ENCODE assay signal across 1 cellular context in the genomic region with DNA sequence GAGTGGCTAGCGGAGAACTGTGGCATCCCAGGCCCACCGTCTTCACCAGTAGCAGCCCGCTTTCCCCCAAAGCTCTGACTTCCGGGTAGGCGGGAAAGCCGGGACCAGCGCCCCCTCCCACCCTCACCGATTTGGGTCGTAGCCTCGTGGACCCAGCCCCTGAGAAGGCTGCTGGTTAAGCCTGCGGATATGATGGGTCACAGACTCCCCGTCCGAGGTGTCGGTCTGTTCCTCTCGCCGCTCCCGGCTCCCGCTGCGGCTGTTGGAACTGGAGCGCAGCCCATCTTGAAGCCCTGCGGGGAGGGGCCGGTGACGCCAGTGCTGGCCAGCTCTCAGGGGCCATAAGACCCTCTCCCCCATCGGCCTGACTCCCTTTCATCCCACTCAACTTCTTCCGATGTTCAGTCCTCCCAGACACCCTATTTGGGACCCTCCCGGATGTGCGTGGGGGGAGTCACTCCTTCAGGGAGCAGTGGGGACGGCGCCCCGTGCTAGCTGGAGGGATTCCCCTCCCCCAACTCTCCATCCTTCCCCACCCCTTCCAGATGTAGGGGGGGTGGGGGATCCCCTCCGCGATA.
TF ChIP-seq lines count a peak whose summit lies in the region.

No MANE protein-coding gene starts in this region.

TF ChIP-seq in HepG2, 621 proteins besides CTCF, POLR2A, EP300 and RAD21 (continued from another document and continues in another):
- 0 out of 2 replicates have a peak, but pooled peaks have one; percentile 14 for TF ChIP-seq MXD1 (CRISPR knock-in tag; IDR thresholded peaks at IDR 0.05)
- no peak for TF ChIP-seq ZFP1 (CRISPR knock-in tag; IDR thresholded peaks at IDR 0.05)
- TF ChIP-seq DZIP1 (CRISPR knock-in tag; IDR thresholded peaks at IDR 0.05): no peak
- no peak for TF ChIP-seq ZNF317 (CRISPR knock-in tag; IDR thresholded peaks at IDR 0.05)
- TF ChIP-seq ZNF83 (CRISPR knock-in tag; IDR thresholded peaks at IDR 0.05; ENCODE audit: borderline replicate concordance): no peak
- TF ChIP-seq ZHX2 (IDR thresholded peaks at IDR 0.05; ENCODE audit: low read depth): no peak
- no peak for TF ChIP-seq ZHX2 (CRISPR knock-in tag; IDR thresholded peaks at IDR 0.05; ENCODE audit: borderline replicate concordance)
- no peak for TF ChIP-seq RBM22 (optimal IDR thresholded peaks at IDR 0.05; ENCODE audit: low read length)
- no peak for TF ChIP-seq SIX4 (CRISPR knock-in tag; IDR thresholded peaks at IDR 0.05)
- TF ChIP-seq ZNF512B (CRISPR knock-in tag; IDR thresholded peaks at IDR 0.05; ENCODE audit: borderline replicate concordance): no peak
- TF ChIP-seq PTBP1 (IDR thresholded peaks at IDR 0.05; ENCODE audit: low read depth, low read length, poor library complexity, severe bottlenecking): no peak
- no peak for TF ChIP-seq ZNF562 (CRISPR knock-in tag; IDR thresholded peaks at IDR 0.05; ENCODE audit: borderline replicate concordance)
- peak; percentile 68; the same call in 1 of the 2 replicates for TF ChIP-seq NCOA1 (CRISPR knock-in tag; IDR thresholded peaks at IDR 0.05)
- no peak for TF ChIP-seq JUNB (CRISPR knock-in tag; IDR thresholded peaks at IDR 0.05; ENCODE audit: borderline replicate concordance)
- TF ChIP-seq ZSCAN5A (CRISPR knock-in tag; IDR thresholded peaks at IDR 0.05; ENCODE audit: borderline replicate concordance): no peak
- no peak for TF ChIP-seq SRSF9 (IDR thresholded peaks at IDR 0.05; ENCODE audit: borderline replicate concordance, insufficient read depth, low read depth, low read length, poor library complexity, severe bottlenecking)
- no peak for TF ChIP-seq ZBTB2 (CRISPR knock-in tag; IDR thresholded peaks at IDR 0.05; ENCODE audit: low read depth)
- TF ChIP-seq ZNF788 (CRISPR knock-in tag; IDR thresholded peaks at IDR 0.05; ENCODE audit: borderline replicate concordance): no peak
- TF ChIP-seq ZMYM3 (CRISPR knock-in tag; IDR thresholded peaks at IDR 0.05): no peak
- no peak for TF ChIP-seq HBP1 (CRISPR knock-in tag; IDR thresholded peaks at IDR 0.05; ENCODE audit: low read depth)
- TF ChIP-seq, protein P1, sequence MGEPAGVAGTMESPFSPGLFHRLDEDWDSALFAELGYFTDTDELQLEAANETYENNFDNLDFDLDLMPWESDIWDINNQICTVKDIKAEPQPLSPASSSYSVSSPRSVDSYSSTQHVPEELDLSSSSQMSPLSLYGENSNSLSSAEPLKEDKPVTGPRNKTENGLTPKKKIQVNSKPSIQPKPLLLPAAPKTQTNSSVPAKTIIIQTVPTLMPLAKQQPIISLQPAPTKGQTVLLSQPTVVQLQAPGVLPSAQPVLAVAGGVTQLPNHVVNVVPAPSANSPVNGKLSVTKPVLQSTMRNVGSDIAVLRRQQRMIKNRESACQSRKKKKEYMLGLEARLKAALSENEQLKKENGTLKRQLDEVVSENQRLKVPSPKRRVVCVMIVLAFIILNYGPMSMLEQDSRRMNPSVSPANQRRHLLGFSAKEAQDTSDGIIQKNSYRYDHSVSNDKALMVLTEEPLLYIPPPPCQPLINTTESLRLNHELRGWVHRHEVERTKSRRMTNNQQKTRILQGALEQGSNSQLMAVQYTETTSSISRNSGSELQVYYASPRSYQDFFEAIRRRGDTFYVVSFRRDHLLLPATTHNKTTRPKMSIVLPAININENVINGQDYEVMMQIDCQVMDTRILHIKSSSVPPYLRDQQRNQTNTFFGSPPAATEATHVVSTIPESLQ (CRISPR knock-in tag; conservative IDR thresholded peaks at IDR 0.05): 0 out of 2 replicates have a peak, but pooled peaks have one; percentile 16
- no peak for TF ChIP-seq BORCS8-MEF2B (CRISPR knock-in tag; IDR thresholded peaks at IDR 0.05)
- TF ChIP-seq, protein P2, sequence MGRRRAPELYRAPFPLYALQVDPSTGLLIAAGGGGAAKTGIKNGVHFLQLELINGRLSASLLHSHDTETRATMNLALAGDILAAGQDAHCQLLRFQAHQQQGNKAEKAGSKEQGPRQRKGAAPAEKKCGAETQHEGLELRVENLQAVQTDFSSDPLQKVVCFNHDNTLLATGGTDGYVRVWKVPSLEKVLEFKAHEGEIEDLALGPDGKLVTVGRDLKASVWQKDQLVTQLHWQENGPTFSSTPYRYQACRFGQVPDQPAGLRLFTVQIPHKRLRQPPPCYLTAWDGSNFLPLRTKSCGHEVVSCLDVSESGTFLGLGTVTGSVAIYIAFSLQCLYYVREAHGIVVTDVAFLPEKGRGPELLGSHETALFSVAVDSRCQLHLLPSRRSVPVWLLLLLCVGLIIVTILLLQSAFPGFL (CRISPR knock-in tag; IDR thresholded peaks at IDR 0.05): no peak
- TF ChIP-seq HOMEZ (CRISPR knock-in tag; IDR thresholded peaks at IDR 0.05; ENCODE audit: low read depth): 0 out of 2 replicates have a peak, but pooled peaks have one; percentile 2
- TF ChIP-seq TARDBP (CRISPR knock-in tag; IDR thresholded peaks at IDR 0.05): no peak
- no peak for TF ChIP-seq CHCHD3 (CRISPR knock-in tag; IDR thresholded peaks at IDR 0.05)
- no peak for TF ChIP-seq IRX3 (CRISPR knock-in tag; IDR thresholded peaks at IDR 0.05; ENCODE audit: borderline replicate concordance, low read depth)
- TF ChIP-seq TGIF2 (CRISPR knock-in tag; IDR thresholded peaks at IDR 0.05): 0 out of 2 replicates have a peak, but pooled peaks have one; percentile 41
